Comparison of ENCODE assay signal across 15 cellular contexts in the genomic region with DNA sequence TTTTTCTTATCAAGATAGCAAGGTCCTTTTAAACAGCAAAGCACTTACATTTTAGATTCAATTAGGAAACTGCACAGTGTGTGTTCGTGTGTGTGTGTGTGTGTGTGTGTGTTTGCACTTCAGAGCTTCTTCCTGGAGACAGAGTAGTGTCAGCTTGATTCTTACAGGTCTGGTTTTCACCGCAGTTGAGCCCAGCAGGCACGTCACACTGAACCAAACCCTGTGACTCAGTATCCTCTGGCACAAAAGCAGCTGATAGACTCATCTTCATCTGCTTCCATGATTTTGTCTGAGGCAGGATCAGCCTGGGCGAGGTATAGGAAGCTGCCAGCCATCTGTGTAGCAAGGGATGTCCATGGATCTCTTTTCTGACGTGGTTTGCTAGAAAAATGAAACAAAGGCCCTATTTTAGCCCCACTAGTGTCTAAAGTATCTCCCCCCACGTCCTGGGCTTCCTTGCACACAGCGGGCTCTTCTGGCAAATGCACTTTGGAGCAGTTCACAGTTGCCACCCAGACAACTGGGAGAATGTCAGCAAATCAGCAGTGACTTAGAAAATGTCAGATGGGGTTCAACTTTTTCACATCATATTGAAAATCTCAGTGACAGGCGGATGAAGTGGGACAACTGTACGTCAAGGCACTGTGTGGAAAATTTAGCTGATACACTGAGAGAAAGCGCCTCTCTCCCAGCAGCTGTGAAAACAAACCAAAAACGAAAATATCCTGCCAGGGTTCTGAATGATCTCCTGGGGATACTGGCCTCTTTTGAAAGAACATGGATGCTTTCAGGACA.
DNase-seq lines count a peak whose midpoint lies in the region; ATAC-seq and TF ChIP-seq lines count a peak whose summit lies in the region.
"Had no signal": no experiment of that assay in that cellular context is flagged by ENCODE, and none has a peak within 500 bp of the region (broad histone marks: within the 10 kb centered on the region; RNA-seq: fewer than 3 reads in every experiment).

No MANE protein-coding gene starts in this region.

- peak overlapping the region; percentile 73 for H3K27ac ChIP-seq in cingulate gyrus (ENCODE audit: low read depth, low read length)
- peak overlapping the region; percentile 61 for H3K27ac ChIP-seq in lower lobe of right lung
- peak overlapping the region; percentile 53 to 60 for H3K27ac ChIP-seq in thoracic aorta
- no peak overlapping the region for H3K27ac ChIP-seq in endodermal cell (ENCODE audit: low read depth, low read length)
- H3K27ac ChIP-seq: parathyroid adenoma had no signal

- H3K27me3 ChIP-seq in lower lobe of right lung (ENCODE audit: low read depth) (no peaks in the 10 kb centered on the region), thoracic aorta (replicated peaks; ENCODE audit: insufficient read depth) (no peaks in the 10 kb centered on the region), endodermal cell (ENCODE audit: control insufficient read depth, insufficient read depth, low read length, poor library complexity, severe bottlenecking) (no peaks in the 10 kb centered on the region)

- no peaks in the 10 kb centered on the region for H3K27me3 Mint-ChIP-seq in endodermal cell (ENCODE audit: insufficient read depth)

- peaks cover 10% of the 10 kb centered on the region for H3K4me1 ChIP-seq in lower lobe of right lung
- H3K4me1 ChIP-seq in thoracic aorta (ENCODE audit: control insufficient read depth in 1 of 2, low read depth in 2 of 2): peaks cover 21 to 50% of the 10 kb centered on the region in 2 donors
- H3K4me1 ChIP-seq in endodermal cell (ENCODE audit: control insufficient read depth, insufficient read depth, low read length): peaks cover 5% of the 10 kb centered on the region
- H3K4me1 ChIP-seq: parathyroid adenoma had no signal

- peaks cover 8% of the 10 kb centered on the region for H3K4me1 Mint-ChIP-seq in endodermal cell
- H3K4me1 Mint-ChIP-seq: CD14-positive monocyte; stimulated activated effector memory CD8-positive, alpha-beta T cell treated with anti-CD3 and anti-CD28 coated beads, Interleukin-12 subunit alpha, Interleukin-12 subunit beta, amount 100 ng/mL, for 72 hours had no signal

- no peak overlapping the region for H3K27ac Mint-ChIP-seq in endodermal cell
- H3K27ac Mint-ChIP-seq: activated T-cell treated with anti-CD3 and anti-CD28 coated beads, Interleukin-2, amount 50 U/mL, for 24 hours; CD14-positive monocyte; stimulated activated effector memory CD8-positive, alpha-beta T cell treated with anti-CD3 and anti-CD28 coated beads, Interleukin-12 subunit alpha, Interleukin-12 subunit beta, amount 100 ng/mL, for 72 hours had no signal

- TF ChIP-seq CTCF in lower lobe of right lung (IDR thresholded peaks at IDR 0.05) (no peak), thoracic aorta (IDR thresholded peaks at IDR 0.05) (no peak), endodermal cell (conservative IDR thresholded peaks at IDR 0.05) (no peak)

- H3K9me3 ChIP-seq in lower lobe of right lung: no peaks in the 10 kb centered on the region
- H3K9me3 ChIP-seq in thoracic aorta: no peaks in the 10 kb centered on the region
- peaks cover under 1% of the 10 kb centered on the region for H3K9me3 ChIP-seq in endodermal cell (ENCODE audit: control insufficient read depth, low read length)

- no peak overlapping the region for H3K9ac ChIP-seq in endodermal cell (ENCODE audit: extremely low read depth, low read length, poor library complexity, severe bottlenecking)
- H3K9ac ChIP-seq: parathyroid adenoma had no signal

- 80 to 88% methylated on average over 9 to 10 of the region's 11 CpGs for WGBS in endodermal cell (ENCODE audit: insufficient coverage in 1 of 2, insufficient read length in 1 of 2), 2 experiments

- no peaks in the 10 kb centered on the region for H3K36me3 Mint-ChIP-seq in endodermal cell (ENCODE audit: low read depth)
- H3K36me3 Mint-ChIP-seq: CD14-positive monocyte; stimulated activated effector memory CD8-positive, alpha-beta T cell treated with anti-CD3 and anti-CD28 coated beads, Interleukin-12 subunit alpha, Interleukin-12 subunit beta, amount 100 ng/mL, for 72 hours had no signal

- ATAC-seq in lower lobe of right lung: peak in 1 of 2 donors; percentile 12
- no peak for ATAC-seq in thoracic aorta (ENCODE audit: insufficient number of reproducible peaks, low FRiP score, low read depth)
- no peak for ATAC-seq in GM21515 (IDR thresholded peaks at IDR 0.05; ENCODE audit: unreplicated experiment)
- no peak for ATAC-seq in GM18868 (IDR thresholded peaks at IDR 0.05; ENCODE audit: unreplicated experiment)
- ATAC-seq: stimulated activated effector memory CD8-positive, alpha-beta T cell treated with anti-CD3 and anti-CD28 coated beads, Interleukin-12 subunit alpha, Interleukin-12 subunit beta, amount 100 ng/mL, for 72 hours had no signal

- intact Hi-C loops in lower lobe of right lung (cut with DNase I): no loop called here

- H3K4me3 ChIP-seq in lower lobe of right lung: no peak overlapping the region
- H3K4me3 ChIP-seq in thoracic aorta: peak overlapping the region; percentile 2
- no peak overlapping the region for H3K4me3 ChIP-seq in endodermal cell (ENCODE audit: low read length)

- H3K36me3 ChIP-seq in lower lobe of right lung: no peaks in the 10 kb centered on the region
- no peaks in the 10 kb centered on the region for H3K36me3 ChIP-seq in thoracic aorta
- H3K36me3 ChIP-seq in endodermal cell (ENCODE audit: control insufficient read depth, insufficient read depth, low read length): no peaks in the 10 kb centered on the region

- peak; percentile 90 for DNase-seq in NCI-H146 (lab: John Stamatoyannopoulos, UW)
- DNase-seq in lower lobe of right lung: no peak
- DNase-seq in thoracic aorta (ENCODE audit: low spot score): no peak
- DNase-seq in cerebellum (ENCODE audit: low spot score): no peak
- no peak for DNase-seq in endodermal cell
- DNase-seq: activated CD4-positive, alpha-beta T cell treated with anti-CD3 and anti-CD28 coated beads for 4 hours; activated T-cell treated with anti-CD3 and anti-CD28 coated beads, Interleukin-2, amount 50 U/mL, for 24 hours; NCI-H2081 treated with DMSO at 0.1 percent for 48 hours; stimulated activated CD4-positive, alpha-beta T cell treated with anti-CD3 and anti-CD28 coated beads, Interleukin-4, amount 100 ng/mL, for 1 hour had no signal

- no peaks in the 10 kb centered on the region for H3K9me3 Mint-ChIP-seq in endodermal cell
- H3K9me3 Mint-ChIP-seq: activated T-cell treated with anti-CD3 and anti-CD28 coated beads, Interleukin-2, amount 50 U/mL, for 24 hours; stimulated activated effector memory CD8-positive, alpha-beta T cell treated with anti-CD3 and anti-CD28 coated beads, Interleukin-12 subunit alpha, Interleukin-12 subunit beta, amount 100 ng/mL, for 72 hours had no signal

- H3K4me3 Mint-ChIP-seq in endodermal cell: no peak overlapping the region
- H3K4me3 Mint-ChIP-seq: activated T-cell treated with anti-CD3 and anti-CD28 coated beads, Interleukin-2, amount 50 U/mL, for 24 hours; CD14-positive monocyte; stimulated activated effector memory CD8-positive, alpha-beta T cell treated with anti-CD3 and anti-CD28 coated beads, Interleukin-12 subunit alpha, Interleukin-12 subunit beta, amount 100 ng/mL, for 72 hours had no signal
